Comparison of ENCODE assay signal across 1 cellular context in the genomic region with DNA sequence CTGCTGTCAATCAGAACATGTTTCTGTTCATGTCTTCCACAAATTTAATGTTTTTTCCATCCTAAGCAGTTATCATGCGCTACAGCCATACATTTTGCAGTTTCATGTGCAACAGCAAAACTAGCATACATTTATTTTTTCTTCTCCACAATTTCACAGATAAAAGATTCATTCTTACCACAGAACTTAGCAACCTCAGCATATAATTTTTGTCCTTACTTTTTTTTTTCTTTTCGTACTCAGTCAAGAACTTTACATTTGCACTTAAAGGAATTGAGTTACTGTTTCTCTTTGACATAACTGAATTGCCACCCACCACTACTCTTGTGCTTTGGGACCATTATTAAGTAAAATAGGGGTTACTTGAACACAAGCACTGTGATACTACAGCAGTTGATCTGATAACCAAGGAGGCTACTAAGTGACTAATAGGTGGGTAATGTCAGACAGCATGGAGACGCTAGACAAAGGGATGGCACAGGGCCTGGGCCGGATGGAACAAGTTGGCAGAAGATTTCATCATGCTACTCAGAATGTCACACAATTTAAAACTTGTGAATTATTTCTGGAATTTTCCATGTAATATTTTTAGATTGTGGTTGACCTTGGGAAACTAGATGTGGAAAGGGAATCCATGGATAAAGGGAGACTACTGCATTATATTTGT.
TF ChIP-seq lines count a peak whose summit lies in the region.

No MANE protein-coding gene starts in this region.

TF ChIP-seq in K562, 482 proteins besides CTCF, POLR2A, EP300 and RAD21 (continued from another document):
- TF ChIP-seq ZNF609 (CRISPR knock-in tag; IDR thresholded peaks at IDR 0.05; ENCODE audit: borderline replicate concordance): no peak
- TF ChIP-seq NR2C2 (CRISPR knock-in tag; IDR thresholded peaks at IDR 0.05): no peak
- TF ChIP-seq NR2C2 (tag; IDR thresholded peaks at IDR 0.05): no peak
- no peak for TF ChIP-seq COPS2 (conservative IDR thresholded peaks at IDR 0.05)
- TF ChIP-seq IFI16 (CRISPR knock-in tag; IDR thresholded peaks at IDR 0.05): no peak
